Comparison of ENCODE assay signal across 21 cellular contexts in the genomic region with DNA sequence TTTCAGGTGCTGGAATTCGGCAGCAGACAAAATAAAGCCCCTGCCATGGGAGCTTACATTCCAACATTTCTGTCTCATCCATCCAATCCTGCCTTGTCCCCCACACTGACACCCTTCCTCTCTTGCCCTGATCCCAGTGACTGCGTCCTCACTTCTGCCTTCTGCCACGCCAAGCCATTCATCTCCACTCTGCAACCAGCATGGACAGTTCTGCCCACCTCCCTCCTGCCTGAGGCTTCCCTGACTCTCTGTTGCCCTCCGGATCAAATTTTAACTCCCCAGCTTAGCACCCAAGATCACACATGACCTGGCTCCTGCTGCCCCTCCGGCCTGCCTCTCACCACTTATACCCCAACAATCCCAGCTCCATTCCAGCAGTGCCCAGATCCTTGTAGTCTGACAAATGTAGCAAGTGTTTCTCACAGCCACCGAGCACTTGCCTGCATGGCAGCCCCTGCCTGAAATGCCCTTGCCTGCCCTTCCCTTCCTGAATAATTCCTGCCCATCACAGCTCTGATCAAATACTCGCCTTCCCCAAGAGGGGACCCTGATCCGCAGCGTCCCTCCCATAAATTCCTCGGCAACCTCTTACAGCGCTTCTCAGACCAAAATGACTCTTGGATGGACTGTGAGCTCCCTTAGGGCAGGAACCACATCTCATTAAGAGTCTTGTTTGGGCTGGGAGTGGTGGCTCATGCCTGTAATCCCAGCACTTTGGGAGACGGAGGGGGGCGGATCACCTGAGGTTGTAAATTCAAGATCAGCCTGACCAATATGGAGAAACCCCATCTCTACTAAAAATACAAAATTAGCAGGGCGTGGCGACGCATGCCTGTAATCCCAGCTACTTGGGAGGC. TPM values are rescaled to one million over a fixed set of nuclear protein-coding genes. Genes with fewer than 3 reads are reported as not detected.
DNase-seq lines count a peak whose midpoint lies in the region; ATAC-seq and TF ChIP-seq lines count a peak whose summit lies in the region.
"Had no signal": no experiment of that assay in that cellular context is flagged by ENCODE, and none has a peak within 500 bp of the region (broad histone marks: within the 10 kb centered on the region; RNA-seq: fewer than 3 reads in every experiment).

No MANE protein-coding gene starts in this region.

- no peaks in the 10 kb centered on the region for H3K9me3 Mint-ChIP-seq in activated naive CD8-positive, alpha-beta T cell (ENCODE audit: low read depth)
- no peaks in the 10 kb centered on the region for H3K9me3 Mint-ChIP-seq in activated naive CD8-positive, alpha-beta T cell treated with anti-CD3 and anti-CD28 coated beads for 36 hours
- H3K9me3 Mint-ChIP-seq in memory B cell (no peaks in the 10 kb centered on the region), type B pancreatic cell (no peaks in the 10 kb centered on the region)
- H3K9me3 Mint-ChIP-seq: activated T-helper 1 cell treated with anti-CD3 and anti-CD28 coated beads, Interleukin-12 subunit alpha, Interleukin-12 subunit beta, Interleukin-2, Interleukin-4 antibody, amounts not matched to agents 30 ng/mL and 10 ng/mL and 1 ng/mL, durations not matched to agents 14 hours and 24 hours and 36 hours; stimulated activated naive CD8-positive, alpha-beta T cell treated with anti-CD3 and anti-CD28 coated beads, Interleukin-15, amount 100 ng/mL, for 72 hours had no signal

- no peak overlapping the region for H3K27ac Mint-ChIP-seq in activated naive CD8-positive, alpha-beta T cell
- no peak overlapping the region for H3K27ac Mint-ChIP-seq in activated naive CD8-positive, alpha-beta T cell treated with anti-CD3 and anti-CD28 coated beads for 36 hours
- H3K27ac Mint-ChIP-seq in memory B cell (no peak overlapping the region), type B pancreatic cell (peak overlapping the region; percentile 17)
- H3K27ac Mint-ChIP-seq: activated T-helper 1 cell treated with anti-CD3 and anti-CD28 coated beads, Interleukin-12 subunit alpha, Interleukin-12 subunit beta, Interleukin-2, Interleukin-4 antibody, amounts not matched to agents 30 ng/mL and 10 ng/mL and 1 ng/mL, durations not matched to agents 14 hours and 24 hours and 36 hours; stimulated activated naive CD8-positive, alpha-beta T cell treated with anti-CD3 and anti-CD28 coated beads, Interleukin-15, amount 100 ng/mL, for 72 hours had no signal

- H3K36me3 Mint-ChIP-seq in activated naive CD8-positive, alpha-beta T cell: no peaks in the 10 kb centered on the region
- H3K36me3 Mint-ChIP-seq in activated naive CD8-positive, alpha-beta T cell treated with anti-CD3 and anti-CD28 coated beads for 36 hours: no peaks in the 10 kb centered on the region
- H3K36me3 Mint-ChIP-seq in memory B cell: no peaks in the 10 kb centered on the region
- no peaks in the 10 kb centered on the region for H3K36me3 Mint-ChIP-seq in type B pancreatic cell

- H3K4me3 Mint-ChIP-seq in activated naive CD8-positive, alpha-beta T cell: peak overlapping the region; percentile 11
- H3K4me3 Mint-ChIP-seq in activated naive CD8-positive, alpha-beta T cell treated with anti-CD3 and anti-CD28 coated beads for 36 hours: no peak overlapping the region
- H3K4me3 Mint-ChIP-seq in memory B cell (peak overlapping the region; percentile 1), type B pancreatic cell (peak overlapping the region; percentile 55)
- H3K4me3 Mint-ChIP-seq: activated T-helper 1 cell treated with anti-CD3 and anti-CD28 coated beads, Interleukin-12 subunit alpha, Interleukin-12 subunit beta, Interleukin-2, Interleukin-4 antibody, amounts not matched to agents 30 ng/mL and 10 ng/mL and 1 ng/mL, durations not matched to agents 14 hours and 24 hours and 36 hours; stimulated activated naive CD8-positive, alpha-beta T cell treated with anti-CD3 and anti-CD28 coated beads, Interleukin-15, amount 100 ng/mL, for 72 hours had no signal

- peaks cover 12% of the 10 kb centered on the region for H3K4me1 Mint-ChIP-seq in activated naive CD8-positive, alpha-beta T cell (ENCODE audit: low read depth)
- H3K4me1 Mint-ChIP-seq in activated naive CD8-positive, alpha-beta T cell treated with anti-CD3 and anti-CD28 coated beads for 36 hours: peaks cover 11% of the 10 kb centered on the region
- H3K4me1 Mint-ChIP-seq in memory B cell: peaks cover 8% of the 10 kb centered on the region
- H3K4me1 Mint-ChIP-seq in type B pancreatic cell (ENCODE audit: unreplicated experiment): peaks cover 29% of the 10 kb centered on the region

- H3K27me3 Mint-ChIP-seq in activated naive CD8-positive, alpha-beta T cell: no peaks in the 10 kb centered on the region
- no peaks in the 10 kb centered on the region for H3K27me3 Mint-ChIP-seq in activated naive CD8-positive, alpha-beta T cell treated with anti-CD3 and anti-CD28 coated beads for 36 hours
- H3K27me3 Mint-ChIP-seq in memory B cell (no peaks in the 10 kb centered on the region), type B pancreatic cell (peaks cover 9% of the 10 kb centered on the region)

- DNase-seq in activated naive CD8-positive, alpha-beta T cell treated with anti-CD3 and anti-CD28 coated beads for 36 hours: no peak
- DNase-seq in memory B cell (ENCODE audit: low spot score in 2 of 2) (no peak), type B pancreatic cell (ENCODE audit: extremely low spot score, unreplicated experiment) (no peak), hippocampal formation (lab: John Stamatoyannopoulos, UW) (no peak)
- DNase-seq in stimulated activated CD4-positive, alpha-beta T cell treated with anti-CD3 and anti-CD28 coated beads, Interleukin-4, amount 100 ng/mL, for 4 hours: no peak
- DNase-seq: C1 segment of cervical spinal cord; effector CD8-positive, alpha-beta T cell; GOT3; heart left ventricle; mammary epithelial cell; MV-4-11; NCI-H2081 treated with DMSO at 0.1 percent for 48 hours; retina; Right ventricle myocardium superior; stimulated activated naive CD8-positive, alpha-beta T cell treated with anti-CD3 and anti-CD28 coated beads, Interleukin-15, amount 100 ng/mL, for 72 hours; T-helper 2 cell; upper lobe of right lung had no signal

- ATAC-seq in memory B cell (ENCODE audit: low read depth): no peak
- ATAC-seq: A549; heart left ventricle; K562; stimulated activated naive CD8-positive, alpha-beta T cell treated with anti-CD3 and anti-CD28 coated beads, Interleukin-15, amount 100 ng/mL, for 72 hours; upper lobe of right lung had no signal

- no peak for TF ChIP-seq CTCF in type B pancreatic cell (conservative IDR thresholded peaks at IDR 0.05)

RNA-seq across cellular contexts. Expression of a gene that starts 2.3 kb away (rescaled TPM):
- under 1 TPM; 0.06 to 0.12 TPM for total RNA-seq in activated naive CD8-positive, alpha-beta T cell treated with anti-CD3 and anti-CD28 coated beads for 36 hours
- total RNA-seq in type B pancreatic cell (ENCODE audit: low replicate concordance): 0.57 and 2.6 TPM in 2 replicates
- total RNA-seq: heart left ventricle, K562, mammary epithelial cell, Right ventricle myocardium superior, upper lobe of right lung had no signal

RNA-seq across cellular contexts. Expression of a gene that starts 3.2 kb away (rescaled TPM):
- 10 to 100 TPM in 1 of 2 experiments, 1 to 10 TPM in 1; 9.6 to 10.3 TPM for total RNA-seq in activated naive CD8-positive, alpha-beta T cell treated with anti-CD3 and anti-CD28 coated beads for 36 hours
- 8.7 and 12.7 TPM in 2 replicates for total RNA-seq in type B pancreatic cell (ENCODE audit: low replicate concordance)

RNA-seq across cellular contexts. Expression of a gene that starts 19.4 kb away (rescaled TPM):
- total RNA-seq in activated naive CD8-positive, alpha-beta T cell treated with anti-CD3 and anti-CD28 coated beads for 36 hours: 1 to 10 TPM; 1.2 to 1.4 TPM
- total RNA-seq in type B pancreatic cell (ENCODE audit: low replicate concordance): 10.1 TPM in 1 of 2 replicates, not detected in the other

RNA-seq across cellular contexts. Expression of a gene that starts 38.6 kb away (rescaled TPM):
- 10 to 100 TPM in 1 of 2 experiments, 1 to 10 TPM in 1; 7.7 to 13.1 TPM for total RNA-seq in activated naive CD8-positive, alpha-beta T cell treated with anti-CD3 and anti-CD28 coated beads for 36 hours
- total RNA-seq in type B pancreatic cell (ENCODE audit: low replicate concordance): 43.1 and 71.8 TPM in 2 replicates

RNA-seq across cellular contexts. Expression of a gene that starts 43.9 kb away (rescaled TPM):
- under 1 TPM; 0.16 to 0.23 TPM for total RNA-seq in activated naive CD8-positive, alpha-beta T cell treated with anti-CD3 and anti-CD28 coated beads for 36 hours
- 0.94 and 1.1 TPM in 2 replicates for total RNA-seq in type B pancreatic cell (ENCODE audit: low replicate concordance)
